ENCODE assay signal across 20 cellular contexts in the genomic region with DNA sequence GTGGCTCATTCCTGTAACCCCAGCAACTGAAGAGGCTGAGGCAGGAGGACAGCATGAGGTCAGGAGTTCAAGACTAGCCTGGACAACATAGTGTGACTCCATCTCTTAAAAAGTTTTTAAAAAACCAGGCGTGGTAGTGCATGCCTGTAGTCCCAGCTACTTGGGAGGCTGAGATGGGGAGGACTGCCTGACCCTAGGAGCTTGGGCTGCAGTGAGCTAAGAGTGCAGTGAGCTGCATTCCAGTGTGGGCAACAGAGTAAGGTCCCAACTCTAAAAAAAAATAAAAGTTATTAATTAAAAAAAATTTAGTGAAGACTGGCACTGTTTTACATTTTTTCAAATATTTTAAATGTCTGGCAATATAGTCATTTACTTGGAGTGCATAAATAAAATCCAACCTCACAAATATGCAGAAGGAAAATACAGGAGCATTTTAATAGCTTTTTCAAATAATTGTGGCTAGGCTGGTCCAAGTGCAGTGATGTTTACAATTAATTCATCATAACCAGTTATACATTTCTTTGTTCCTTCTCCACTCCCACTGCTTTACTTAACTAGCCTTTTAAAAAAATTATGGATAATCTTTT.
"Had no signal": no experiment of that assay in that cellular context is flagged by ENCODE, and none has a peak within 500 bp of the region (broad histone marks: within the 10 kb centered on the region; RNA-seq: fewer than 3 reads in every experiment).

No MANE protein-coding gene starts in this region.

- H3K4me2 ChIP-seq: neural progenitor cell had no signal

- H3K4me1 Mint-ChIP-seq: activated naive CD8-positive, alpha-beta T cell treated with anti-CD3 and anti-CD28 coated beads, Interleukin-2, amount 50 U/mL, for 24 hours had no signal

- H3K27ac ChIP-seq: body of pancreas, colonic mucosa, left lung, neural progenitor cell, parathyroid adenoma, sigmoid colon, stomach, testis had no signal

- H3K4me3 ChIP-seq: body of pancreas, colonic mucosa, left lung, neural progenitor cell, sigmoid colon, stomach, testis had no signal

- H3K36me3 ChIP-seq: colonic mucosa, neural progenitor cell, sigmoid colon had no signal

- H3K9ac ChIP-seq: neural progenitor cell, parathyroid adenoma had no signal

- DNase-seq: activated CD4-positive, alpha-beta T cell treated with anti-CD3 and anti-CD28 coated beads for 1 hour; activated CD4-positive, alpha-beta T cell treated with anti-CD3 and anti-CD28 coated beads, Interleukin-2, amount 50 U/mL, for 4 hours; activated naive CD4-positive, alpha-beta T cell treated with anti-CD3 and anti-CD28 coated beads for 36 hours; activated naive CD8-positive, alpha-beta T cell treated with anti-CD3 and anti-CD28 coated beads, Interleukin-2, amount 50 U/mL, for 24 hours; body of pancreas; caudate nucleus; colonic mucosa; hypothalamus; kidney; left lung; mammary epithelial cell; naive B cell; sigmoid colon; stimulated activated CD4-positive, alpha-beta T cell treated with anti-CD3 and anti-CD28 coated beads, Interleukin-1b, Interleukin-23, amount 100 ng/mL, for 48 hours; stomach; testis had no signal

- H3K27me3 ChIP-seq: body of pancreas, colonic mucosa, left lung, neural progenitor cell, sigmoid colon, stomach, testis had no signal

- H3K27ac Mint-ChIP-seq: activated naive CD4-positive, alpha-beta T cell treated with anti-CD3 and anti-CD28 coated beads for 36 hours; activated naive CD8-positive, alpha-beta T cell treated with anti-CD3 and anti-CD28 coated beads, Interleukin-2, amount 50 U/mL, for 24 hours; activated T-helper 2 cell treated with anti-CD3 and anti-CD28 coated beads, Interferon-gamma antibody, Interleukin-2, Interleukin-4, amounts not matched to agents 10 μg/mL and 5 μg/mL and 100 μg/mL, durations not matched to agents 14 hours and 24 hours and 36 hours; naive B cell; neural progenitor cell had no signal

- H3K4me3 Mint-ChIP-seq: activated naive CD4-positive, alpha-beta T cell treated with anti-CD3 and anti-CD28 coated beads for 36 hours; activated naive CD8-positive, alpha-beta T cell treated with anti-CD3 and anti-CD28 coated beads, Interleukin-2, amount 50 U/mL, for 24 hours; naive B cell; neural progenitor cell had no signal

- H3K4me1 ChIP-seq: colonic mucosa, parathyroid adenoma, sigmoid colon, testis had no signal

- H3K9me3 ChIP-seq: body of pancreas, colonic mucosa, left lung, sigmoid colon, stomach, testis had no signal

- H3K27me3 Mint-ChIP-seq: activated naive CD8-positive, alpha-beta T cell treated with anti-CD3 and anti-CD28 coated beads, Interleukin-2, amount 50 U/mL, for 24 hours; naive B cell had no signal

- H3K36me3 Mint-ChIP-seq: naive B cell had no signal

- H3K9me3 Mint-ChIP-seq: activated naive CD4-positive, alpha-beta T cell treated with anti-CD3 and anti-CD28 coated beads for 36 hours; activated naive CD8-positive, alpha-beta T cell treated with anti-CD3 and anti-CD28 coated beads, Interleukin-2, amount 50 U/mL, for 24 hours; activated T-helper 2 cell treated with anti-CD3 and anti-CD28 coated beads, Interferon-gamma antibody, Interleukin-2, Interleukin-4, amounts not matched to agents 10 μg/mL and 5 μg/mL and 100 μg/mL, durations not matched to agents 14 hours and 24 hours and 36 hours; naive B cell; neural progenitor cell had no signal

- ATAC-seq: activated naive CD8-positive, alpha-beta T cell treated with anti-CD3 and anti-CD28 coated beads, Interleukin-2, amount 50 U/mL, for 24 hours; body of pancreas; esophagus mucosa; left lung had no signal

- H2AFZ ChIP-seq: neural progenitor cell, parathyroid adenoma had no signal
